Comparison of ENCODE assay signal across 14 cellular contexts in genomic region chr20:50688256-50688655, GRCh38. TPM values are rescaled to one million over a fixed set of nuclear protein-coding genes. Genes with fewer than 3 reads are reported as not detected.
DNase-seq lines count a peak whose midpoint lies in the region; FAIRE-seq and TF ChIP-seq lines count a peak whose summit lies in the region.
"Had no signal": no experiment of that assay in that cellular context is flagged by ENCODE, and none has a peak within 500 bp of the region (broad histone marks: within the 10 kb centered on the region; RNA-seq: fewer than 3 reads in every experiment).

No MANE protein-coding gene starts in this region.

- no peak for TF ChIP-seq RAD21 in H1 (IDR thresholded peaks at IDR 0.05 in 1 of 2, conservative IDR thresholded peaks at IDR 0.05 in 1 of 2; ENCODE audit: low read depth in 2 of 2, low read length in 2 of 2)

- H4K20me1 ChIP-seq in BLaER1 treated with 17β-estradiol and CSF1 and Interleukin-3, amounts not matched to agents 10 nM and 100 nM = no peaks in the 10 kb centered on the region
- no peaks in the 10 kb centered on the region for H4K20me1 ChIP-seq in H1 (replicated peaks in 1 of 2; ENCODE audit: control insufficient read depth in 1 of 2, insufficient read depth in 2 of 2, low read length in 2 of 2)
- H4K20me1 ChIP-seq: BLaER1 had no signal

- no peak for TF ChIP-seq POLR2A in H1 (IDR thresholded peaks at IDR 0.05; ENCODE audit: control extremely low read depth in 1 of 2, low read depth in 2 of 2, low read length in 2 of 2)

- POLR2A ChIA-PET in H1 (lab: Charles Lee; ENCODE audit: partially characterized antibody) = no interaction called here

- no peak overlapping the region for H2BK5ac ChIP-seq in H1 (ENCODE audit: low read depth, low read length)

- no peak for TF ChIP-seq CTCF in H1 (IDR thresholded peaks at IDR 0.05; ENCODE audit: control extremely low read depth in 1 of 3, insufficient read depth in 1 of 3, low read depth in 1 of 3, low read length in 3 of 3)
- TF ChIP-seq CTCF in mesothelial cell of epicardium (IDR thresholded peaks at IDR 0.05; ENCODE audit: unreplicated experiment) = no peak

- no peaks in the 10 kb centered on the region for H3K9me3 Mint-ChIP-seq in mesothelial cell of epicardium

- H2BK12ac ChIP-seq in H1 (ENCODE audit: low read depth, low read length) = no peak overlapping the region

- peak overlapping the region in 7 of 11 experiments; percentile 63 to 90 (median 77); a peak in 7 of 22 replicates for H3K4me2 ChIP-seq in BLaER1 treated with 17β-estradiol and CSF1 and Interleukin-3, amounts not matched to agents 10 nM and 100 nM
- no peak overlapping the region for H3K4me2 ChIP-seq in H1 (ENCODE audit: insufficient read depth in 1 of 2, low read depth in 2 of 2, low read length in 2 of 2)
- H3K4me2 ChIP-seq: BLaER1 had no signal

- CTCF ChIA-PET in H1 (lab: Charles Lee; ENCODE audit: partially characterized antibody) = interaction anchor here (0.6 to 4.8 kb wide), 7 partner anchors 25 to 106 kb away, joined by 3 to 28 read pairs (median 3); partner anchors contain the start of gene BCAS4

- no peaks in the 10 kb centered on the region; a peak in 1 of 4 replicates for H3K79me2 ChIP-seq in H1 (ENCODE audit: control insufficient read depth in 1 of 2, insufficient read depth in 2 of 2, low read length in 2 of 2)

- no peak overlapping the region for H3K4me3 ChIP-seq in BLaER1 treated with 17β-estradiol and CSF1 and Interleukin-3, amounts not matched to agents 10 nM and 100 nM
- H3K4me3 ChIP-seq in SK-N-MC = no peak overlapping the region
- H3K4me3 ChIP-seq in H1 (ENCODE audit: extremely low read depth in 1 of 4, insufficient read depth in 2 of 4, low read depth in 3 of 4, low read length in 4 of 4) = no peak overlapping the region
- H3K4me3 ChIP-seq: BLaER1 had no signal

- peak overlapping the region in 1 of 11 experiments; percentile 10; a peak in 1 of 22 replicates for H3K9ac ChIP-seq in BLaER1 treated with 17β-estradiol and CSF1 and Interleukin-3, amounts not matched to agents 10 nM and 100 nM
- H3K9ac ChIP-seq in SK-N-MC (ENCODE audit: insufficient read length) (no peak overlapping the region), H1 (replicated peaks in 1 of 4; ENCODE audit: extremely low read depth in 1 of 4, low read depth in 3 of 4, low read length in 3 of 4) (no peak overlapping the region)
- H3K9ac ChIP-seq: BLaER1 had no signal

- H3K14ac ChIP-seq in H1 (ENCODE audit: insufficient read length) = no peak overlapping the region

- H3K23ac ChIP-seq in H1 (ENCODE audit: insufficient read length) = no peak overlapping the region

- H2BK15ac ChIP-seq in H1 (ENCODE audit: low read length) = no peak overlapping the region; the same call in 1 of the 2 replicates

- H4K8ac ChIP-seq in H1 (ENCODE audit: extremely low read depth, insufficient read depth, low read length) = no peak overlapping the region

- DNase-seq in SK-N-MC (ENCODE audit: low read depth, low spot score) = no peak
- DNase-seq in H1 (ENCODE audit: low read depth in 1 of 2, low spot score in 2 of 2) = no peak
- no peak for DNase-seq in hepatic stellate cell (ENCODE audit: low spot score)
- DNase-seq in SHP77 (lab: John Stamatoyannopoulos, UW) = no peak
- no peak for DNase-seq in mesothelial cell of epicardium (ENCODE audit: low spot score in 2 of 2, unreplicated experiment in 2 of 2)
- DNase-seq: AML-193; CD4-positive, CD25-positive, alpha-beta regulatory T cell; DMS53; GF-D8 had no signal

- peak overlapping the region; percentile 8; the same call in 1 of the 2 replicates for H2BK20ac ChIP-seq in H1 (ENCODE audit: low read length)

- 91% methylated on average over 4 of the region's 4 CpGs; no CpG with 5 or more reads in 1 of the 2 experiments for WGBS in H1 (ENCODE audit: extremely low coverage in 1 of 2, insufficient coverage in 1 of 2, insufficient read length in 1 of 2, insufficient replicate concordance in 2 of 2, low coverage in 1 of 2, low lambda C conversion rate in 2 of 2, missing lambda C conversion rate in 1 of 2), 2 experiments

- H4K5ac ChIP-seq in H1 (ENCODE audit: insufficient read length, low read depth, low read length) = no peak overlapping the region

- no peak for TF ChIP-seq EP300 in H1 (IDR thresholded peaks at IDR 0.05; ENCODE audit: borderline replicate concordance in 1 of 2, low read depth in 2 of 2, low read length in 2 of 2)

- H2AFZ ChIP-seq in H1 (ENCODE audit: low read length) = no peak overlapping the region

- peaks cover 16% of the 10 kb centered on the region for H3K27me3 Mint-ChIP-seq in mesothelial cell of epicardium (ENCODE audit: low read depth)

- H2AK5ac ChIP-seq in H1 (ENCODE audit: low read depth, low read length) = no peak overlapping the region

- no peak overlapping the region for H3K56ac ChIP-seq in H1 (replicated peaks; ENCODE audit: insufficient read length, low read depth, low read length)

- H3K27ac ChIP-seq in BLaER1 treated with 17β-estradiol and CSF1 and Interleukin-3, amounts not matched to agents 10 nM and 100 nM = peak overlapping the region in 5 of 11 experiments; percentile 11 to 81 (median 74); a peak in 7 of 22 replicates
- H3K27ac ChIP-seq in SK-N-MC = peak overlapping the region; percentile 51
- H3K27ac ChIP-seq in H1 (ENCODE audit: low read depth, low read length) = no peak overlapping the region
- H3K27ac ChIP-seq: BLaER1, HL-60 had no signal

- peaks cover 35% of the 10 kb centered on the region for H3K4me1 Mint-ChIP-seq in mesothelial cell of epicardium

- H3K4me3 Mint-ChIP-seq in mesothelial cell of epicardium = no peak overlapping the region
- H3K4me3 Mint-ChIP-seq: CD4-positive, CD25-positive, alpha-beta regulatory T cell had no signal

- no peak overlapping the region for H3K4ac ChIP-seq in H1 (replicated peaks; ENCODE audit: insufficient read length, low read depth, low read length)

- peaks cover 0 to 3% (median 0%) of the 10 kb centered on the region in 11 experiments; a peak in 1 of 22 replicates for H3K27me3 ChIP-seq in BLaER1 treated with 17β-estradiol and CSF1 and Interleukin-3, amounts not matched to agents 10 nM and 100 nM
- H3K27me3 ChIP-seq in H1 (replicated peaks in 1 of 4; ENCODE audit: control insufficient read depth in 3 of 4, extremely low read depth in 1 of 4, insufficient read depth in 3 of 4, low read length in 3 of 4) = 0 out of 7 replicates have a peak, but pooled peaks cover 0 to 2% (median 0%) of the 10 kb centered on the region in 4 experiments

- FAIRE-seq in H1 (lab: Jason Lieb, UNC) = no peak
- FAIRE-seq: GM18507, H54 had no signal

- no peaks in the 10 kb centered on the region for H3K9me3 ChIP-seq in BLaER1 treated with 17β-estradiol and CSF1 and Interleukin-3, amounts not matched to agents 10 nM and 100 nM (replicated peaks in 1 of 11)
- H3K9me3 ChIP-seq in SK-N-MC (ENCODE audit: low read depth, low read length) = no peaks in the 10 kb centered on the region
- H3K9me3 ChIP-seq in H1 (ENCODE audit: insufficient read depth in 2 of 2, low read depth in 1 of 2, low read length in 1 of 2) = no peaks in the 10 kb centered on the region
- H3K9me3 ChIP-seq: BLaER1 had no signal

- peak overlapping the region; percentile 73; the same call in 1 of the 2 replicates for H3K18ac ChIP-seq in H1 (ENCODE audit: extremely low read depth, low read length)

- no peak overlapping the region for H2BK120ac ChIP-seq in H1 (replicated peaks; ENCODE audit: low read depth, low read length)

- no peaks in the 10 kb centered on the region; the same call in 1 of the 2 replicates for H3K79me1 ChIP-seq in H1 (ENCODE audit: low read depth, low read length)

- peaks cover 19% of the 10 kb centered on the region for H3K23me2 ChIP-seq in H1 (ENCODE audit: low read depth, low read length)

- H3K36me3 Mint-ChIP-seq in mesothelial cell of epicardium = no peaks in the 10 kb centered on the region
- H3K36me3 Mint-ChIP-seq: CD4-positive, CD25-positive, alpha-beta regulatory T cell had no signal

- H3K4me1 ChIP-seq in BLaER1 treated with 17β-estradiol and CSF1 and Interleukin-3, amounts not matched to agents 10 nM and 100 nM = peaks cover 9 to 56% (median 49%) of the 10 kb centered on the region in 10 experiments
- H3K4me1 ChIP-seq in H1 (replicated peaks in 1 of 4; ENCODE audit: control insufficient read depth in 3 of 4, insufficient read depth in 4 of 4, low read length in 3 of 4) = peaks cover 16 to 24% (median 18%) of the 10 kb centered on the region in 4 experiments

- no peak overlapping the region for H3K27ac Mint-ChIP-seq in mesothelial cell of epicardium
- H3K27ac Mint-ChIP-seq: CD4-positive, CD25-positive, alpha-beta regulatory T cell had no signal

- no peak overlapping the region for H4K91ac ChIP-seq in H1 (replicated peaks; ENCODE audit: insufficient read length, low read length)

- H3K36me3 ChIP-seq in BLaER1 treated with 17β-estradiol and CSF1 and Interleukin-3, amounts not matched to agents 10 nM and 100 nM = no peaks in the 10 kb centered on the region
- no peaks in the 10 kb centered on the region for H3K36me3 ChIP-seq in SK-N-MC (ENCODE audit: insufficient read depth, low read length)
- H3K36me3 ChIP-seq in H1 (ENCODE audit: control insufficient read depth in 2 of 4, insufficient read depth in 4 of 4, low read length in 3 of 4) = no peaks in the 10 kb centered on the region
- H3K36me3 ChIP-seq: BLaER1 had no signal

TF ChIP-seq in H1, 55 proteins besides CTCF, POLR2A, EP300 and RAD21 (continues in another document):
- no peak for TF ChIP-seq SP4 (IDR thresholded peaks at IDR 0.05; ENCODE audit: low read length)
- TF ChIP-seq BCL11A (IDR thresholded peaks at IDR 0.05; ENCODE audit: low read depth in 2 of 2, low read length in 2 of 2) = no peak

RNA-seq across cellular contexts. Expression of gene RIPOR3, which starts 3.1 kb away (rescaled TPM):
- 4.5 and 4.7 TPM in 2 replicates for total RNA-seq in H1 (2021; fragmentation: NEBNext Ultra II Directional; extraction: Animal tissue kit (Norgen Biotek cat#: 25700))
- 3.6 and 5.6 TPM in 2 replicates for polyA plus RNA-seq in H1 (2011; rRNA removed)
- polyA plus RNA-seq in H1 (2011; cell fraction: cytosol; rRNA removed) = 6.9 TPM
- polyA plus RNA-seq in H1 (2011; cell fraction: nucleus; rRNA removed) = 43.0 TPM
- polyA plus RNA-seq in H1 (2012, experiment 1 of 2) = 5.7 to 7.7 TPM (median 5.9 TPM) in 4 replicates
- polyA plus RNA-seq in H1 (2012, experiment 2 of 2) = 1.6 TPM
- polyA plus RNA-seq in H1 (2013, experiment 1 of 2) = 3.2 TPM
- polyA plus RNA-seq in H1 (2013, experiment 2 of 2) = 2.5 TPM
- 3.3 and 3.8 TPM in 2 replicates for polyA minus RNA-seq in H1 (2011; rRNA and poly(A)+ RNA removed)
- 3.1 TPM for polyA minus RNA-seq in H1 (2011; cell fraction: cytosol; rRNA and poly(A)+ RNA removed)
- 9.2 TPM for polyA minus RNA-seq in H1 (2011; cell fraction: nucleus; rRNA and poly(A)+ RNA removed)
- total RNA-seq in mesothelial cell of epicardium = 18.8 to 20.0 TPM (median 19.2 TPM) in 3 replicates

RNA-seq across cellular contexts. Expression of gene PARD6B, which starts 43.1 kb away (rescaled TPM):
- 27.3 and 34.1 TPM in 2 replicates for total RNA-seq in H1 (2021; fragmentation: NEBNext Ultra II Directional; extraction: Animal tissue kit (Norgen Biotek cat#: 25700))
- 3.3 and 5.2 TPM in 2 replicates for polyA plus RNA-seq in H1 (2011; rRNA removed)
- polyA plus RNA-seq in H1 (2011; cell fraction: cytosol; rRNA removed) = 5.0 TPM
- 2.2 TPM for polyA plus RNA-seq in H1 (2011; cell fraction: nucleus; rRNA removed)
- 3.3 to 5.1 TPM (median 3.8 TPM) in 4 replicates for polyA plus RNA-seq in H1 (2012, experiment 1 of 2)
- polyA plus RNA-seq in H1 (2012, experiment 2 of 2) = 1.2 TPM
- 5.8 TPM for polyA plus RNA-seq in H1 (2013, experiment 1 of 2)
- polyA plus RNA-seq in H1 (2013, experiment 2 of 2) = 5.6 TPM
- 12.2 and 13.7 TPM in 2 replicates for polyA minus RNA-seq in H1 (2011; rRNA and poly(A)+ RNA removed)
- 16.4 TPM for polyA minus RNA-seq in H1 (2011; cell fraction: cytosol; rRNA and poly(A)+ RNA removed)
- 6.4 TPM for polyA minus RNA-seq in H1 (2011; cell fraction: nucleus; rRNA and poly(A)+ RNA removed)
- total RNA-seq in mesothelial cell of epicardium = 52.2 to 59.5 TPM (median 53.0 TPM) in 3 replicates

Comparison
In these comparisons a context has a peak if more than half of its experiments do, and no peak if none do; other contexts are left out.
1. H3K4me2 ChIP-seq: peak in BLaER1 treated with 17β-estradiol and CSF1 and Interleukin-3, amounts not matched to agents 10 nM and 100 nM (7 of 11); none in H1 (0 of 2).